ENCODE assay signal across 20 cellular contexts in genomic region chr2:199364153-199364552, GRCh38.
"Had no signal": no experiment of that assay in that cellular context is flagged by ENCODE, and none has a peak within 500 bp of the region (broad histone marks: within the 10 kb centered on the region; RNA-seq: fewer than 3 reads in every experiment).

No MANE protein-coding gene starts in this region.

- H3K27ac ChIP-seq: body of pancreas, coronary artery, foreskin keratinocyte, heart left ventricle had no signal

- H3K4me3 ChIP-seq: body of pancreas, coronary artery, heart left ventricle had no signal

- H3K27me3 ChIP-seq: body of pancreas, foreskin keratinocyte, heart left ventricle had no signal

- H3K36me3 ChIP-seq: heart left ventricle had no signal

- H3K9me3 ChIP-seq: body of pancreas, heart left ventricle had no signal

- DNase-seq: activated CD4-positive, alpha-beta T cell treated with anti-CD3 and anti-CD28 coated beads, Interleukin-2, amount 50 U/mL, for 4 hours; activated CD8-positive, alpha-beta memory T cell treated with anti-CD3 and anti-CD28 coated beads, Interleukin-2, amount 10 ng/mL, durations not matched to agents 7 days and 5 days; activated effector memory CD4-positive, alpha-beta T cell treated with Interleukin-2 at 50 U/mL for 16 hours; activated T-cell treated with anti-CD3 and anti-CD28 coated beads, Interleukin-2, amount 50 U/mL, for 24 hours; amniotic stem cell; body of pancreas; central memory CD4-positive, alpha-beta T cell; effector CD4-positive, alpha-beta T cell; foreskin keratinocyte; heart left ventricle; mammary epithelial cell; nucleus accumbens; stimulated activated CD4-positive, alpha-beta T cell treated with anti-CD3 and anti-CD28 coated beads, Interleukin-12 subunit alpha, Interleukin-12 subunit beta, amount 100 ng/mL, for 4 hours; stimulated activated CD4-positive, alpha-beta T cell treated with anti-CD3 and anti-CD28 coated beads, Interleukin-2, amount 100 ng/mL, for 48 hours; stimulated activated naive CD4-positive, alpha-beta T cell treated with Interleukin-2 at 50 U/mL for 16 hours; trophoblast cell had no signal

- ATAC-seq: activated CD4-positive, CD25-positive, alpha-beta regulatory T cell treated with anti-CD3 and anti-CD28 coated beads, Interleukin-2, amount 50 U/mL, for 24 hours; activated CD8-positive, alpha-beta memory T cell treated with anti-CD3 and anti-CD28 coated beads, Interleukin-2, amount 10 ng/mL, durations not matched to agents 7 days and 5 days; activated naive CD4-positive, alpha-beta T cell treated with anti-CD3 and anti-CD28 coated beads, Interleukin-2, amount 50 U/mL, for 72 hours; body of pancreas; foreskin keratinocyte; heart left ventricle; natural killer cell treated with Interleukin-12 subunit alpha and Interleukin-12 subunit beta and Interleukin-15 and Interleukin-18, amount 100 ng/mL, for 72 hours had no signal
